In genomic region chr2:202317080-202317859, GRCh38 we compare ENCODE assay signal across 1 cellular context.
A peak's percentile ranks its signal among the peaks of the same experiment; 100 is the strongest.
TF ChIP-seq lines count a peak whose summit lies in the region.

No MANE protein-coding gene starts in this region.

TF ChIP-seq in HEK293, 187 proteins besides CTCF, POLR2A, EP300 and RAD21 (continued from another document):
- TF ChIP-seq PRDM2 (tag by site-specific recombination; IDR thresholded peaks at IDR 0.05; ENCODE audit: borderline replicate concordance) (no peak), AEBP2 (tag by site-specific recombination; IDR thresholded peaks at IDR 0.05; ENCODE audit: borderline replicate concordance) (no peak), ZNF555 (tag by site-specific recombination; conservative IDR thresholded peaks at IDR 0.05) (no peak), ZNF558 (tag by site-specific recombination; IDR thresholded peaks at IDR 0.05) (no peak), ZBTB6 (tag by site-specific recombination; IDR thresholded peaks at IDR 0.05) (no peak), SP7 (tag by site-specific recombination; IDR thresholded peaks at IDR 0.05) (no peak), RBAK (tag by site-specific recombination; IDR thresholded peaks at IDR 0.05) (no peak), ZNF335 (tag by site-specific recombination; conservative IDR thresholded peaks at IDR 0.05) (peak; percentile 62), WT1 (tag by site-specific recombination; IDR thresholded peaks at IDR 0.05) (no peak), PRDM6 (tag by site-specific recombination; IDR thresholded peaks at IDR 0.05) (peak; percentile 95), PRDM10 (tag by site-specific recombination; IDR thresholded peaks at IDR 0.05) (peak; percentile 62)
TF ChIP-seq in HEK293: peak in this region for 7.
